ENCODE assay signal across 18 cellular contexts in genomic region chr3:101095703-101096102, GRCh38.
"Had no signal": no experiment of that assay in that cellular context is flagged by ENCODE, and none has a peak within 500 bp of the region (broad histone marks: within the 10 kb centered on the region; RNA-seq: fewer than 3 reads in every experiment).

No MANE protein-coding gene starts in this region.

- DNase-seq: activated CD4-positive, alpha-beta T cell treated with anti-CD3 and anti-CD28 coated beads, Interleukin-2, amount 10 ng/mL, durations not matched to agents 7 days and 5 days; activated CD4-positive, CD25-positive, alpha-beta regulatory T cell; activated gamma-delta T cell treated with Interleukin-2 at 50 U/mL for 16 hours; activated naive CD8-positive, alpha-beta T cell treated with anti-CD3 and anti-CD28 coated beads, Interleukin-2, amount 10 ng/mL, durations not matched to agents 7 days and 5 days; anterior cingulate cortex; cerebellar nuclear complex; left ventricle myocardium superior; mucosa of descending colon; natural killer cell; right cardiac atrium; stimulated activated CD4-positive, alpha-beta T cell treated with anti-CD3 and anti-CD28 coated beads, Interleukin-4, amount 100 ng/mL, for 4 hours; stimulated activated CD8-positive, alpha-beta memory T cell treated with anti-CD3 and anti-CD28 coated beads, Interleukin-4, amount 100 ng/mL, for 48 hours had no signal

- H3K36me3 ChIP-seq: breast epithelium, neutrophil, prostate gland had no signal

- H3K9me3 ChIP-seq: breast epithelium, mucosa of descending colon, neutrophil, prostate gland had no signal

- H3K4me3 ChIP-seq: breast epithelium, hepatocyte, mucosa of descending colon, prostate gland, smooth muscle cell had no signal

- H3K4me1 ChIP-seq: breast epithelium, prostate gland had no signal

- H3K27me3 ChIP-seq: breast epithelium, hepatocyte, neutrophil had no signal

- ATAC-seq: left ventricle myocardium superior, mucosa of descending colon, natural killer cell, right cardiac atrium had no signal

- H3K4me2 ChIP-seq: hepatocyte, smooth muscle cell had no signal

- H2AFZ ChIP-seq: hepatocyte had no signal

- H3K79me2 ChIP-seq: hepatocyte had no signal

- H3K27ac ChIP-seq: breast epithelium, epithelial cell of prostate, hepatocyte, neutrophil, prostate gland had no signal
